In genomic region chr2:240468300-240469238, GRCh38 we compare ENCODE assay signal across 15 cellular contexts. TPM values are rescaled to one million over a fixed set of nuclear protein-coding genes. Genes with fewer than 3 reads are reported as not detected.
DNase-seq lines count a peak whose midpoint lies in the region; ATAC-seq and TF ChIP-seq lines count a peak whose summit lies in the region.
"Had no signal": no experiment of that assay in that cellular context is flagged by ENCODE, and none has a peak within 500 bp of the region (broad histone marks: within the 10 kb centered on the region; RNA-seq: fewer than 3 reads in every experiment).

No MANE protein-coding gene starts in this region.

- no peak overlapping the region for H3K4me3 Mint-ChIP-seq in activated CD8-positive, alpha-beta T cell treated with anti-CD3 and anti-CD28 coated beads, Interleukin-2, amount 10 ng/mL, durations not matched to agents 7 days and 5 days
- H3K4me3 Mint-ChIP-seq in activated CD8-positive, alpha-beta T cell treated with anti-CD3 and anti-CD28 coated beads for 36 hours, result no peak overlapping the region
- no peak overlapping the region for H3K4me3 Mint-ChIP-seq in effector memory CD8-positive, alpha-beta T cell
- H3K4me3 Mint-ChIP-seq: T-helper 17 cell had no signal

- no peaks in the 10 kb centered on the region for H4K20me1 ChIP-seq in hepatocyte (ENCODE audit: insufficient read depth, poor library complexity, severe bottlenecking)

- POLR2A ChIA-PET in activated CD8-positive, alpha-beta T cell treated with anti-CD3 and anti-CD28 coated beads, Interleukin-2, amount 10 ng/mL, durations not matched to agents 7 days and 5 days (lab: Charles Lee), result no interaction called here
- POLR2A ChIA-PET in activated CD8-positive, alpha-beta T cell treated with anti-CD3 and anti-CD28 coated beads for 36 hours (lab: Charles Lee), result no interaction called here
- POLR2A ChIA-PET in RWPE1 (lab: Yijun Ruan, JAX; ENCODE audit: low non-redundant PET), result no interaction called here

- no peak overlapping the region for H3K56ac ChIP-seq in mesendoderm (ENCODE audit: low read length)

- no peak overlapping the region for H4K5ac ChIP-seq in mesendoderm (ENCODE audit: low read length)

- ATAC-seq in activated CD8-positive, alpha-beta T cell treated with anti-CD3 and anti-CD28 coated beads, Interleukin-2, amount 10 ng/mL, durations not matched to agents 7 days and 5 days, result no peak
- ATAC-seq in activated CD8-positive, alpha-beta T cell treated with anti-CD3 and anti-CD28 coated beads for 36 hours, result no peak
- ATAC-seq in effector memory CD8-positive, alpha-beta T cell (replicated peaks), result no peak
- ATAC-seq in HG03439 (IDR thresholded peaks at IDR 0.05; ENCODE audit: unreplicated experiment), result no peak
- ATAC-seq: T-helper 17 cell had no signal

- peaks cover 6% of the 10 kb centered on the region for H3K9me3 Mint-ChIP-seq in activated CD8-positive, alpha-beta T cell treated with anti-CD3 and anti-CD28 coated beads, Interleukin-2, amount 10 ng/mL, durations not matched to agents 7 days and 5 days (ENCODE audit: insufficient read depth)
- peaks cover 6% of the 10 kb centered on the region for H3K9me3 Mint-ChIP-seq in activated CD8-positive, alpha-beta T cell treated with anti-CD3 and anti-CD28 coated beads for 36 hours
- peaks cover 0 to 6% of the 10 kb centered on the region in 2 donors for H3K9me3 Mint-ChIP-seq in effector memory CD8-positive, alpha-beta T cell

- H3K79me2 ChIP-seq in hepatocyte (no peaks in the 10 kb centered on the region), mesendoderm (ENCODE audit: control insufficient read depth, insufficient read depth, low read length) (no peaks in the 10 kb centered on the region)

- H3K9me2 ChIP-seq in hepatocyte (replicated peaks; ENCODE audit: insufficient read depth), result no peaks in the 10 kb centered on the region

- H2AFZ ChIP-seq in hepatocyte, result no peak overlapping the region
- H2AFZ ChIP-seq: GM23248, neural progenitor cell, PC-9 had no signal

- H3K36me3 ChIP-seq in hepatocyte (replicated peaks; ENCODE audit: insufficient read depth, low read depth) (no peaks in the 10 kb centered on the region), mesendoderm (ENCODE audit: control insufficient read depth, insufficient read depth, low read length) (no peaks in the 10 kb centered on the region)
- H3K36me3 ChIP-seq: neural progenitor cell had no signal

- H4K8ac ChIP-seq in mesendoderm (ENCODE audit: low read depth, low read length), result no peak overlapping the region

- H3K4me3 ChIP-seq in hepatocyte, result no peak overlapping the region
- H3K4me3 ChIP-seq in mesendoderm (ENCODE audit: low read length), result no peak overlapping the region
- H3K4me3 ChIP-seq: GM23248, neural progenitor cell, PC-9 had no signal

- no peak overlapping the region for H3K27ac Mint-ChIP-seq in activated CD8-positive, alpha-beta T cell treated with anti-CD3 and anti-CD28 coated beads, Interleukin-2, amount 10 ng/mL, durations not matched to agents 7 days and 5 days
- no peak overlapping the region for H3K27ac Mint-ChIP-seq in activated CD8-positive, alpha-beta T cell treated with anti-CD3 and anti-CD28 coated beads for 36 hours
- no peak overlapping the region for H3K27ac Mint-ChIP-seq in effector memory CD8-positive, alpha-beta T cell
- H3K27ac Mint-ChIP-seq: T-helper 17 cell had no signal

- WGBS in hepatocyte (ENCODE audit: low lambda C conversion rate, missing lambda C conversion rate), result 75% methylated on average over 17 of the region's 20 CpGs
- WGBS in mesendoderm (ENCODE audit: extremely low coverage, insufficient coverage, low lambda C conversion rate), result no CpG with 5 or more reads among the region's 20 CpGs

- H3K4me1 ChIP-seq in hepatocyte (ENCODE audit: insufficient read depth), result no peaks in the 10 kb centered on the region
- H3K4me1 ChIP-seq in mesendoderm (ENCODE audit: control insufficient read depth, low read depth, low read length), result no peaks in the 10 kb centered on the region
- H3K4me1 ChIP-seq: neural progenitor cell had no signal

- H2BK5ac ChIP-seq in mesendoderm (ENCODE audit: low read length), result no peak overlapping the region

- H3K27ac ChIP-seq in RWPE1 (peak overlapping the region; percentile 52), hepatocyte (no peak overlapping the region), mesendoderm (ENCODE audit: low read depth, low read length) (no peak overlapping the region)
- H3K27ac ChIP-seq: GM23248, neural progenitor cell, PC-9 had no signal

- no peak overlapping the region for H3K23ac ChIP-seq in mesendoderm (ENCODE audit: low read length)

- no peak overlapping the region for H3K18ac ChIP-seq in mesendoderm (ENCODE audit: low read length)

- no peak overlapping the region for H2AK5ac ChIP-seq in mesendoderm (ENCODE audit: low read length)

- no peak for TF ChIP-seq CTCF in activated CD8-positive, alpha-beta T cell treated with anti-CD3 and anti-CD28 coated beads for 36 hours (IDR thresholded peaks at IDR 0.05)
- no peak for TF ChIP-seq CTCF in RWPE1 (conservative IDR thresholded peaks at IDR 0.05; ENCODE audit: low read depth)
- TF ChIP-seq CTCF in hepatocyte (IDR thresholded peaks at IDR 0.05; ENCODE audit: poor library complexity), result no peak

- H3K4me2 ChIP-seq in hepatocyte (no peak overlapping the region), mesendoderm (ENCODE audit: low read length) (no peak overlapping the region)
- H3K4me2 ChIP-seq: neural progenitor cell, PC-9 had no signal

- no peak overlapping the region for H3K9ac ChIP-seq in mesendoderm (ENCODE audit: low read length)
- H3K9ac ChIP-seq: GM23248, neural progenitor cell had no signal

- no peaks in the 10 kb centered on the region for H3K79me1 ChIP-seq in mesendoderm (ENCODE audit: low read length)

- H3K4me1 Mint-ChIP-seq in activated CD8-positive, alpha-beta T cell treated with anti-CD3 and anti-CD28 coated beads, Interleukin-2, amount 10 ng/mL, durations not matched to agents 7 days and 5 days (ENCODE audit: low read depth), result peaks cover under 1% of the 10 kb centered on the region
- H3K4me1 Mint-ChIP-seq in activated CD8-positive, alpha-beta T cell treated with anti-CD3 and anti-CD28 coated beads for 36 hours (ENCODE audit: low read depth), result no peaks in the 10 kb centered on the region
- peaks cover 0 to 1% of the 10 kb centered on the region in 2 donors for H3K4me1 Mint-ChIP-seq in effector memory CD8-positive, alpha-beta T cell (ENCODE audit: low read depth in 2 of 2)
- H3K4me1 Mint-ChIP-seq: T-helper 17 cell had no signal

- no peaks in the 10 kb centered on the region for H3K9me3 ChIP-seq in hepatocyte (ENCODE audit: low read depth)

- no peak overlapping the region for H2BK120ac ChIP-seq in mesendoderm (ENCODE audit: low read depth, low read length)

- no peak overlapping the region for H3K4ac ChIP-seq in mesendoderm (ENCODE audit: low read depth, low read length)

- H3K36me3 Mint-ChIP-seq in activated CD8-positive, alpha-beta T cell treated with anti-CD3 and anti-CD28 coated beads, Interleukin-2, amount 10 ng/mL, durations not matched to agents 7 days and 5 days (ENCODE audit: low read depth), result peaks cover 2% of the 10 kb centered on the region
- H3K36me3 Mint-ChIP-seq in activated CD8-positive, alpha-beta T cell treated with anti-CD3 and anti-CD28 coated beads for 36 hours (ENCODE audit: low read depth), result peaks cover 7% of the 10 kb centered on the region
- peaks cover 6% of the 10 kb centered on the region for H3K36me3 Mint-ChIP-seq in effector memory CD8-positive, alpha-beta T cell (ENCODE audit: insufficient read depth)

- CTCF ChIA-PET in activated CD8-positive, alpha-beta T cell treated with anti-CD3 and anti-CD28 coated beads, Interleukin-2, amount 10 ng/mL, durations not matched to agents 7 days and 5 days (lab: Charles Lee), result no interaction called here
- CTCF ChIA-PET in activated CD8-positive, alpha-beta T cell treated with anti-CD3 and anti-CD28 coated beads for 36 hours (lab: Charles Lee), result no interaction called here
- CTCF ChIA-PET in RWPE1 (lab: Yijun Ruan, JAX), result no interaction called here

- no peaks in the 10 kb centered on the region for H3K27me3 ChIP-seq in hepatocyte
- H3K27me3 ChIP-seq in mesendoderm (ENCODE audit: insufficient read depth, low read length, poor library complexity), result no peaks in the 10 kb centered on the region
- H3K27me3 ChIP-seq: neural progenitor cell had no signal

- peak; percentile 16 for DNase-seq in activated CD8-positive, alpha-beta T cell treated with anti-CD3 and anti-CD28 coated beads, Interleukin-2, amount 10 ng/mL, durations not matched to agents 7 days and 5 days
- no peak for DNase-seq in activated CD8-positive, alpha-beta T cell treated with anti-CD3 and anti-CD28 coated beads for 36 hours
- DNase-seq in RWPE1 (ENCODE audit: low spot score), result no peak
- DNase-seq in hepatocyte (ENCODE audit: low spot score), result peak; percentile 10
- DNase-seq in stimulated activated CD8-positive, alpha-beta memory T cell treated with anti-CD3 and anti-CD28 coated beads, Interleukin-4, amount 100 ng/mL, for 48 hours, result peak; percentile 22
- DNase-seq in effector memory CD8-positive, alpha-beta T cell, result no peak
- DNase-seq in mesendoderm, result no peak
- DNase-seq: dermis blood vessel endothelial cell, DMS153, foreskin fibroblast, GM23248 had no signal

- H2BK15ac ChIP-seq in mesendoderm (replicated peaks; ENCODE audit: low read depth), result no peak overlapping the region

- H3K27me3 Mint-ChIP-seq in activated CD8-positive, alpha-beta T cell treated with anti-CD3 and anti-CD28 coated beads, Interleukin-2, amount 10 ng/mL, durations not matched to agents 7 days and 5 days (ENCODE audit: low read depth), result no peaks in the 10 kb centered on the region
- H3K27me3 Mint-ChIP-seq in activated CD8-positive, alpha-beta T cell treated with anti-CD3 and anti-CD28 coated beads for 36 hours, result no peaks in the 10 kb centered on the region
- H3K27me3 Mint-ChIP-seq in effector memory CD8-positive, alpha-beta T cell, result no peaks in the 10 kb centered on the region
- H3K27me3 Mint-ChIP-seq: T-helper 17 cell had no signal

- intact Hi-C loops in activated CD8-positive, alpha-beta T cell treated with anti-CD3 and anti-CD28 coated beads for 36 hours (cut with micrococcal nuclease), result no loop called here

RNA-seq across cellular contexts. Expression of gene GPC1, which starts 33.1 kb away (rescaled TPM):
- 1 to 10 TPM; 4.4 to 5.7 TPM for total RNA-seq in activated CD8-positive, alpha-beta T cell treated with anti-CD3 and anti-CD28 coated beads, Interleukin-2, amount 10 ng/mL, durations not matched to agents 7 days and 5 days
- 1 to 10 TPM in 1 of 2 experiments, under 1 TPM in 1; 0.83 to 1.2 TPM for total RNA-seq in activated CD8-positive, alpha-beta T cell treated with anti-CD3 and anti-CD28 coated beads for 36 hours
- 57.8 and 71.4 TPM in 2 replicates for total RNA-seq in hepatocyte
- 141 and 142 TPM in 2 replicates for polyA plus RNA-seq in hepatocyte
- 13.5 TPM for polyA plus RNA-seq in mesendoderm (2013, experiment 1 of 2)
- 14.4 TPM for polyA plus RNA-seq in mesendoderm (2013, experiment 2 of 2)

Comparison
In these comparisons a context has a peak if more than half of its experiments do, and no peak if none do; other contexts are left out.
1. DNase-seq: peak in activated CD8-positive, alpha-beta T cell treated with anti-CD3 and anti-CD28 coated beads, Interleukin-2, amount 10 ng/mL, durations not matched to agents 7 days and 5 days (single experiment), hepatocyte (single experiment) and stimulated activated CD8-positive, alpha-beta memory T cell treated with anti-CD3 and anti-CD28 coated beads, Interleukin-4, amount 100 ng/mL, for 48 hours (single experiment); none in activated CD8-positive, alpha-beta T cell treated with anti-CD3 and anti-CD28 coated beads for 36 hours (single experiment), RWPE1 (single experiment), effector memory CD8-positive, alpha-beta T cell (0 of 3) and mesendoderm (single experiment).